In genomic region chr19:18635831-18636182, GRCh38 we compare ENCODE assay signal across 7 cellular contexts.
A peak's percentile ranks its signal among the peaks of the same experiment; 100 is the strongest.
DNase-seq lines count a peak whose midpoint lies in the region; ATAC-seq lines count a peak whose summit lies in the region.
"Had no signal": no experiment of that assay in that cellular context is flagged by ENCODE, and none has a peak within 500 bp of the region (broad histone marks: within the 10 kb centered on the region; RNA-seq: fewer than 3 reads in every experiment).

No MANE protein-coding gene starts in this region.

- H3K36me3 ChIP-seq in adipocyte (ENCODE audit: control insufficient read depth, insufficient read depth, low read length, severe bottlenecking), result no peaks in the 10 kb centered on the region

- H3K4me3 ChIP-seq in adipocyte (ENCODE audit: low read length) (no peak overlapping the region), skeletal muscle cell (ENCODE audit: low read depth, low read length) (peak overlapping the region; percentile 72)

- no peak for DNase-seq in T-helper 1 cell
- no peak for DNase-seq in adipocyte (ENCODE audit: low read depth)
- DNase-seq in skeletal muscle cell (ENCODE audit: low read depth), result no peak
- DNase-seq in stimulated activated naive CD4-positive, alpha-beta T cell (lab: John Stamatoyannopoulos, UW), result no peak

- no peak for ATAC-seq in GM21737 (IDR thresholded peaks at IDR 0.05; ENCODE audit: unreplicated experiment)

- peak overlapping the region; percentile 97 for H3K27ac Mint-ChIP-seq in T-helper 1 cell treated with Interleukin-12 subunit alpha and Interleukin-12 subunit beta and Interleukin-4 antibody, amounts not matched to agents 30 μg/mL and 1 μg/mL, for 36 hours

- peak overlapping the region; percentile 40 for H3K9ac ChIP-seq in adipocyte (ENCODE audit: low read length)
- H3K9ac ChIP-seq: parathyroid adenoma had no signal

- H3K27me3 ChIP-seq in adipocyte (replicated peaks; ENCODE audit: control insufficient read depth, insufficient read depth, low read length), result no peaks in the 10 kb centered on the region

- H3K27me3 Mint-ChIP-seq in T-helper 1 cell treated with Interleukin-12 subunit alpha and Interleukin-12 subunit beta and Interleukin-4 antibody, amounts not matched to agents 30 μg/mL and 1 μg/mL, for 36 hours (ENCODE audit: low read depth), result peaks cover 7% of the 10 kb centered on the region

- no peaks in the 10 kb centered on the region for H3K9me3 ChIP-seq in adipocyte (ENCODE audit: control insufficient read depth, low read length)

- peaks cover 25% of the 10 kb centered on the region for H3K4me1 ChIP-seq in adipocyte (ENCODE audit: control insufficient read depth, insufficient read depth, low read length)

- no peaks in the 10 kb centered on the region for H3K9me3 Mint-ChIP-seq in T-helper 1 cell treated with Interleukin-12 subunit alpha and Interleukin-12 subunit beta and Interleukin-4 antibody, amounts not matched to agents 30 μg/mL and 1 μg/mL, for 36 hours

- H3K36me3 Mint-ChIP-seq in T-helper 1 cell treated with Interleukin-12 subunit alpha and Interleukin-12 subunit beta and Interleukin-4 antibody, amounts not matched to agents 30 μg/mL and 1 μg/mL, for 36 hours (ENCODE audit: low read depth), result no peaks in the 10 kb centered on the region

- H3K4me1 Mint-ChIP-seq in T-helper 1 cell treated with Interleukin-12 subunit alpha and Interleukin-12 subunit beta and Interleukin-4 antibody, amounts not matched to agents 30 μg/mL and 1 μg/mL, for 36 hours (ENCODE audit: low read depth), result peaks cover 27% of the 10 kb centered on the region

- peak overlapping the region; percentile 95 for H3K4me3 Mint-ChIP-seq in T-helper 1 cell treated with Interleukin-12 subunit alpha and Interleukin-12 subunit beta and Interleukin-4 antibody, amounts not matched to agents 30 μg/mL and 1 μg/mL, for 36 hours
